In genomic region chr2:199659207-199659606, GRCh38 we compare ENCODE assay signal across 9 cellular contexts.
DNase-seq lines count a peak whose midpoint lies in the region; ATAC-seq and TF ChIP-seq lines count a peak whose summit lies in the region.
"Had no signal": no experiment of that assay in that cellular context is flagged by ENCODE, and none has a peak within 500 bp of the region (broad histone marks: within the 10 kb centered on the region; RNA-seq: fewer than 3 reads in every experiment).

No MANE protein-coding gene starts in this region.

- H3K18ac ChIP-seq in neuronal stem cell (ENCODE audit: low read length), result no peak overlapping the region

- H3K14ac ChIP-seq in neuronal stem cell (ENCODE audit: low read length), result no peak overlapping the region

- H3K4me3 ChIP-seq in RWPE2 (ENCODE audit: severe bottlenecking), result peak overlapping the region; percentile 6
- H3K4me3 ChIP-seq in neuronal stem cell (ENCODE audit: low read length in 2 of 2), result peak overlapping the region in 1 of 2 donors; percentile 15

- no peak overlapping the region for H2AK5ac ChIP-seq in neuronal stem cell (ENCODE audit: low read depth, low read length)

- H3K4me2 ChIP-seq in neuronal stem cell (ENCODE audit: insufficient read depth, low read length, poor library complexity, severe bottlenecking), result peak overlapping the region; percentile 41

- no peaks in the 10 kb centered on the region for H3K79me1 ChIP-seq in neuronal stem cell (ENCODE audit: low read depth, low read length)

- no peak overlapping the region for H2BK5ac ChIP-seq in neuronal stem cell (ENCODE audit: low read length)

- H3K4me1 ChIP-seq in RWPE2 (ENCODE audit: insufficient read depth, poor library complexity, severe bottlenecking) (no peaks in the 10 kb centered on the region), neuronal stem cell (ENCODE audit: control insufficient read depth in 2 of 2, insufficient read depth in 1 of 2, low read depth in 1 of 2, low read length in 2 of 2) (no peaks in the 10 kb centered on the region)

- peak; percentile 72 for DNase-seq in DMS53 (lab: John Stamatoyannopoulos, UW)
- no peak for DNase-seq in DMS53 treated with DMSO at 0.1 percent for 48 hours (lab: John Stamatoyannopoulos, UW; ENCODE audit: unreplicated experiment)
- DNase-seq in RWPE2 (ENCODE audit: low spot score), result no peak
- peak; percentile 11 for DNase-seq in foreskin melanocyte
- peak; percentile 48 for DNase-seq in neuronal stem cell (ENCODE audit: low spot score)
- no peak for DNase-seq in activated gamma-delta T cell treated with Interleukin-2 at 50 U/mL for 16 hours
- DNase-seq in DMS153 (lab: John Stamatoyannopoulos, UW), result no peak

- no peak overlapping the region for H2BK15ac ChIP-seq in neuronal stem cell (ENCODE audit: low read length)

- no peak overlapping the region for H2BK12ac ChIP-seq in neuronal stem cell (ENCODE audit: low read length)

- no peak overlapping the region for H4K8ac ChIP-seq in neuronal stem cell (ENCODE audit: low read depth, low read length)

- H3K27ac ChIP-seq in RWPE2 (ENCODE audit: poor library complexity, severe bottlenecking), result no peak overlapping the region
- no peak overlapping the region for H3K27ac ChIP-seq in neuronal stem cell (replicated peaks; ENCODE audit: low read length)
- H3K27ac ChIP-seq: 22Rv1 had no signal

- H3K4ac ChIP-seq in neuronal stem cell (ENCODE audit: low read length), result no peak overlapping the region

- H3K36me3 ChIP-seq in RWPE2 (ENCODE audit: low read depth), result no peaks in the 10 kb centered on the region
- no peaks in the 10 kb centered on the region for H3K36me3 ChIP-seq in neuronal stem cell (replicated peaks in 1 of 2; ENCODE audit: control insufficient read depth in 2 of 2, insufficient read depth in 2 of 2, low read length in 2 of 2)

- no peaks in the 10 kb centered on the region for H3K9me3 ChIP-seq in RWPE2 (ENCODE audit: severe bottlenecking)
- H3K9me3 ChIP-seq in neuronal stem cell (replicated peaks in 1 of 2; ENCODE audit: control insufficient read depth in 2 of 2, insufficient read depth in 1 of 2, low read depth in 1 of 2, low read length in 2 of 2), result no peaks in the 10 kb centered on the region

- H3K23ac ChIP-seq in neuronal stem cell (ENCODE audit: low read depth, low read length, poor library complexity), result no peak overlapping the region

- no peak overlapping the region for H3K9ac ChIP-seq in neuronal stem cell (ENCODE audit: low read depth, low read length, poor library complexity)

- peaks cover 9% of the 10 kb centered on the region for H3K27me3 ChIP-seq in RWPE2 (ENCODE audit: insufficient read depth, poor library complexity, severe bottlenecking)
- H3K27me3 ChIP-seq in neuronal stem cell (ENCODE audit: control insufficient read depth in 3 of 3, insufficient read depth in 3 of 3, low read depth in 1 of 3, low read length in 3 of 3), result peaks cover 0 to 3% (median 0%) of the 10 kb centered on the region in 3 experiments

- H2BK120ac ChIP-seq in neuronal stem cell (ENCODE audit: low read depth, low read length), result no peak overlapping the region

- WGBS in neuronal stem cell (ENCODE audit: extremely low coverage in 2 of 2, insufficient read length in 2 of 2, insufficient replicate concordance in 1 of 2), 2 donors, result no CpG with 5 or more reads among the region's 39 CpGs

- ATAC-seq in RWPE2 (ENCODE audit: low read depth) (peak; percentile 36; the same call in 2 of the 3 replicates), GM18498 (IDR thresholded peaks at IDR 0.05; ENCODE audit: unreplicated experiment) (no peak)

- no peak overlapping the region for H4K91ac ChIP-seq in neuronal stem cell (ENCODE audit: low read depth, low read length, poor library complexity)

- peak overlapping the region; percentile 82 for H2AFZ ChIP-seq in neuronal stem cell (ENCODE audit: low read length)

- no peak for TF ChIP-seq CTCF in RWPE2 (IDR thresholded peaks at IDR 0.05; ENCODE audit: poor library complexity, severe bottlenecking)

Comparison
In these comparisons a context has a peak if more than half of its experiments do, and no peak if none do; other contexts are left out.
1. DNase-seq: peak in DMS53 (single experiment), foreskin melanocyte (single experiment) and neuronal stem cell (single experiment); none in DMS53 treated with DMSO at 0.1 percent for 48 hours (single experiment), RWPE2 (single experiment), activated gamma-delta T cell treated with Interleukin-2 at 50 U/mL for 16 hours (single experiment) and DMS153 (single experiment).